14 cellular contexts compared by ENCODE assay signal in genomic region chr6:152905551-152906299, GRCh38.
DNase-seq lines count a peak whose midpoint lies in the region; ATAC-seq, FAIRE-seq and TF ChIP-seq lines count a peak whose summit lies in the region.
"Had no signal": no experiment of that assay in that cellular context is flagged by ENCODE, and none has a peak within 500 bp of the region (broad histone marks: within the 10 kb centered on the region; RNA-seq: fewer than 3 reads in every experiment).

No MANE protein-coding gene starts in this region.

- no peak for TF ChIP-seq EP300 in K562 (IDR thresholded peaks at IDR 0.05; ENCODE audit: low read length)

- CTCF ChIA-PET in K562 (lab: Yijun Ruan, JAX; ENCODE audit: low intra/inter-chr PET ratio) = no interaction called here

- H3K9ac ChIP-seq in K562 (ENCODE audit: insufficient read depth in 1 of 2, low read depth in 2 of 2, low read length in 2 of 2) = no peak overlapping the region

- H3K79me2 ChIP-seq in K562 (ENCODE audit: control insufficient read depth, insufficient read depth, low read length) = no peaks in the 10 kb centered on the region

- peak; percentile 59; the same call in 2 of the 3 replicates for ATAC-seq in K562
- ATAC-seq in left lobe of liver = peak; percentile 42
- ATAC-seq: GM23338 had no signal

- no peaks in the 10 kb centered on the region for H4K20me1 ChIP-seq in K562 (replicated peaks; ENCODE audit: control insufficient read depth, insufficient read depth, low read length)

- POLR2A ChIA-PET in K562 (lab: Yijun Ruan, JAX) = no interaction called here

- H3K9me3 ChIP-seq in K562 (replicated peaks; ENCODE audit: control insufficient read depth, insufficient read depth, low read depth, low read length) (no peaks in the 10 kb centered on the region), adrenal gland (replicated peaks in 1 of 3) (no peaks in the 10 kb centered on the region)

- TF ChIP-seq POLR2A in K562 (conservative IDR thresholded peaks at IDR 0.05) = no peak
- TF ChIP-seq POLR2A in adrenal gland (IDR thresholded peaks at IDR 0.05) = no peak

- H3K4me1 ChIP-seq in K562 (replicated peaks in 1 of 2; ENCODE audit: control insufficient read depth in 2 of 2, insufficient read depth in 2 of 2, low read length in 2 of 2) (no peaks in the 10 kb centered on the region), adrenal gland (replicated peaks in 1 of 2) (no peaks in the 10 kb centered on the region)

- no peak overlapping the region for H3K4me2 ChIP-seq in K562 (ENCODE audit: insufficient read depth, low read length)
- H3K4me2 ChIP-seq: GM23338 had no signal

- no peak overlapping the region for H3K4me3 ChIP-seq in K562
- no peak overlapping the region for H3K4me3 ChIP-seq in adrenal gland
- H3K4me3 ChIP-seq: GM23338 had no signal

- in situ Hi-C loops in K562 (cut with MboI) = no loop called here

- H3K27ac ChIP-seq in K562 (ENCODE audit: extremely low read depth, low read depth, low read length) (no peak overlapping the region), adrenal gland (no peak overlapping the region)

- intact Hi-C loops in K562 (cut with micrococcal nuclease) = no loop called here
- intact Hi-C loops in adrenal gland (cut with DNase I) = no loop called here

- H3K27me3 ChIP-seq in K562 (ENCODE audit: control insufficient read depth in 2 of 2, insufficient read depth in 2 of 2, low read length in 2 of 2) (peaks cover 0 to 5% of the 10 kb centered on the region in 2 experiments; a peak in 1 of 5 replicates), adrenal gland (no peaks in the 10 kb centered on the region)

- H3K36me3 ChIP-seq in K562 (ENCODE audit: control insufficient read depth, insufficient read depth, low read length) = no peaks in the 10 kb centered on the region
- no peaks in the 10 kb centered on the region for H3K36me3 ChIP-seq in adrenal gland (replicated peaks in 1 of 2)

- H3K9me1 ChIP-seq in K562 (ENCODE audit: control insufficient read depth, insufficient read depth, low read length) = no peaks in the 10 kb centered on the region

- BruUV-seq in K562 (replicated peaks; lab: Mats Ljungman, UMichigan) = no TSS peak

- H2AFZ ChIP-seq in K562 (ENCODE audit: low read depth, low read length) = no peak overlapping the region
- H2AFZ ChIP-seq: GM23338 had no signal

- FAIRE-seq in K562 (lab: Jason Lieb, UNC) = no peak
- FAIRE-seq: GM12891 had no signal

- no peak for TF ChIP-seq RAD21 in K562 (CRISPR knock-in tag; conservative IDR thresholded peaks at IDR 0.05 in 1 of 2, IDR thresholded peaks at IDR 0.05 in 1 of 2)

- DNase-seq in OCI-M1 (lab: John Stamatoyannopoulos, UW) = peak; percentile 29
- DNase-seq in K562 (ENCODE audit: extremely low read depth in 1 of 4, low spot score in 3 of 4) = no peak
- no peak for DNase-seq in left lobe of liver (ENCODE audit: low spot score)
- DNase-seq in pulmonary artery endothelial cell (ENCODE audit: low read depth, low spot score) = peak; percentile 86
- no peak for DNase-seq in NCI-H1105 treated with DMSO at 0.1 percent for 48 hours (lab: John Stamatoyannopoulos, UW)
- no peak for DNase-seq in NCI-H446 (lab: John Stamatoyannopoulos, UW)
- no peak for DNase-seq in adrenal gland
- DNase-seq: C1 segment of cervical spinal cord; Calu3; CD4-positive, alpha-beta T cell; DMS 273 treated with DMSO at 0.1 percent for 48 hours; H7 had no signal

- TF ChIP-seq CTCF in K562 (IDR thresholded peaks at IDR 0.05 in 2 of 3, conservative IDR thresholded peaks at IDR 0.05 in 1 of 3; ENCODE audit: insufficient read depth in 2 of 3, low read depth in 1 of 3, low read length in 3 of 3) (no peak), adrenal gland (IDR thresholded peaks at IDR 0.05) (no peak)

- 5% methylated on average over 2 of the region's 2 CpGs for WGBS in K562 (ENCODE audit: insufficient coverage, low coverage, missing lambda C conversion rate)
- 65 to 75% (median 69%) methylated on average over 2 of the region's 2 CpGs for WGBS in adrenal gland, 4 donors

TF ChIP-seq in K562, 482 proteins besides CTCF, POLR2A, EP300 and RAD21:
- TF ChIP-seq ZNF316 (IDR thresholded peaks at IDR 0.05) (peak; percentile 53; the same call in 1 of the 2 replicates), CEBPB (tag; IDR thresholded peaks at IDR 0.05) (no peak), HMGN3 (IDR thresholded peaks at IDR 0.05; ENCODE audit: borderline replicate concordance, extremely low read depth, insufficient read length, low read depth, low read length) (no peak)
- TF ChIP-seq, protein P1, sequence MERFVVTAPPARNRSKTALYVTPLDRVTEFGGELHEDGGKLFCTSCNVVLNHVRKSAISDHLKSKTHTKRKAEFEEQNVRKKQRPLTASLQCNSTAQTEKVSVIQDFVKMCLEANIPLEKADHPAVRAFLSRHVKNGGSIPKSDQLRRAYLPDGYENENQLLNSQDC (CRISPR knock-in tag; IDR thresholded peaks at IDR 0.05) = no peak

Comparison
In these comparisons a context has a peak if more than half of its experiments do, and no peak if none do; other contexts are left out.
1. DNase-seq: peak in OCI-M1 (single experiment) and pulmonary artery endothelial cell (single experiment); none in K562 (0 of 4), left lobe of liver (single experiment), NCI-H1105 treated with DMSO at 0.1 percent for 48 hours (single experiment), NCI-H446 (0 of 2) and adrenal gland (0 of 7).